9 cellular contexts compared by ENCODE assay signal in genomic region chr22:38203855-38204497, GRCh38. TPM values are rescaled to one million over a fixed set of nuclear protein-coding genes. Genes with fewer than 3 reads are reported as not detected.
DNase-seq lines count a peak whose midpoint lies in the region; ATAC-seq and TF ChIP-seq lines count a peak whose summit lies in the region.
"Had no signal": no experiment of that assay in that cellular context is flagged by ENCODE, and none has a peak within 500 bp of the region (broad histone marks: within the 10 kb centered on the region; RNA-seq: fewer than 3 reads in every experiment).

No MANE protein-coding gene starts in this region.

- peak overlapping the region in 3 of 4 donors; percentile 67 to 79 (median 67) for H3K4me3 ChIP-seq in Peyer's patch
- peak overlapping the region; percentile 64 to 74 for H3K4me3 ChIP-seq in esophagus (ENCODE audit: low read depth in 1 of 2, low read length in 2 of 2)
- H3K4me3 ChIP-seq in sigmoid colon, result peak overlapping the region in 2 of 4 donors; percentile 87 to 92

- peak overlapping the region; percentile 89 to 95 (median 94) for H3K27ac ChIP-seq in Peyer's patch
- peak overlapping the region; percentile 98 to 99 for H3K27ac ChIP-seq in esophagus (ENCODE audit: low read depth in 2 of 2, low read length in 1 of 2)
- peak overlapping the region; percentile 97 to 100 (median 98) for H3K27ac ChIP-seq in sigmoid colon

- no peaks in the 10 kb centered on the region for H3K36me3 ChIP-seq in Peyer's patch
- peaks cover 0 to 4% of the 10 kb centered on the region in 2 donors for H3K36me3 ChIP-seq in esophagus (ENCODE audit: control insufficient read depth in 2 of 2, insufficient read depth in 2 of 2, low read length in 1 of 2)
- H3K36me3 ChIP-seq in sigmoid colon, result no peaks in the 10 kb centered on the region

- peak; percentile 66 for DNase-seq in Daoy (ENCODE audit: low read depth)
- DNase-seq in Peyer's patch, result no peak
- peak; percentile 62 for DNase-seq in sigmoid colon
- DNase-seq in epidermal melanocyte (ENCODE audit: insufficient read length, low spot score), result no peak
- no peak for DNase-seq in OCI-M1 (lab: John Stamatoyannopoulos, UW)
- no peak for DNase-seq in T1000 (lab: John Stamatoyannopoulos, UW)
- DNase-seq: effector CD8-positive, alpha-beta T cell had no signal

- no peaks in the 10 kb centered on the region for H3K9me3 ChIP-seq in Peyer's patch
- no peaks in the 10 kb centered on the region for H3K9me3 ChIP-seq in esophagus (ENCODE audit: control insufficient read depth in 2 of 2, insufficient read depth in 1 of 2, low read depth in 1 of 2, low read length in 1 of 2)
- H3K9me3 ChIP-seq in sigmoid colon, result no peaks in the 10 kb centered on the region

- no peak for TF ChIP-seq CTCF in Peyer's patch (IDR thresholded peaks at IDR 0.05)
- TF ChIP-seq CTCF in sigmoid colon (IDR thresholded peaks at IDR 0.05), result no peak

- peaks cover 0 to 19% (median 13%) of the 10 kb centered on the region in 4 donors for H3K4me1 ChIP-seq in Peyer's patch
- H3K4me1 ChIP-seq in esophagus (ENCODE audit: control insufficient read depth in 2 of 2, insufficient read depth in 2 of 2, low read length in 1 of 2), result peaks cover 2 to 3% of the 10 kb centered on the region in 2 donors
- H3K4me1 ChIP-seq in sigmoid colon, result peaks cover 0 to 41% (median 36%) of the 10 kb centered on the region in 4 donors

- ATAC-seq in GM19467 (IDR thresholded peaks at IDR 0.05; ENCODE audit: unreplicated experiment), result no peak

- intact Hi-C loops in sigmoid colon (cut with DNase I), result loop anchor here (5.0 kb wide), 3 partner anchors 68 to 303 kb away; partner anchors contain the start of genes DDX17 and TMEM184B

- TF ChIP-seq POLR2A in Peyer's patch (IDR thresholded peaks at IDR 0.05), result no peak
- TF ChIP-seq POLR2A in sigmoid colon (IDR thresholded peaks at IDR 0.05), result no peak

- H3K27me3 ChIP-seq in Peyer's patch, result no peaks in the 10 kb centered on the region
- H3K27me3 ChIP-seq in esophagus (ENCODE audit: control insufficient read depth in 1 of 2, insufficient read depth in 2 of 2, low read length in 2 of 2), result no peaks in the 10 kb centered on the region
- H3K27me3 ChIP-seq in sigmoid colon, result no peaks in the 10 kb centered on the region

- no peak for TF ChIP-seq EP300 in sigmoid colon (IDR thresholded peaks at IDR 0.05)

- 87 to 94% methylated on average over 3 of the region's 3 CpGs for WGBS in esophagus, 2 donors
- WGBS in sigmoid colon, 2 donors, result 86 to 91% methylated on average over 3 of the region's 3 CpGs

RNA-seq across cellular contexts. Expression of gene MAFF, which starts 2.2 kb away (rescaled TPM):
- total RNA-seq in Daoy (2014; rRNA removed; shearing (Covaris generic)), result 42.0 and 54.1 TPM in 2 replicates
- total RNA-seq in Peyer's patch (10 to 100 TPM in 2 of 4 donors, 1 to 10 TPM in 2; 5.1 to 14.2 (median 12.0) TPM), sigmoid colon (100 to 1,000 TPM in 1 of 4 donors, 10 to 100 TPM in 3; 15.3 to 104 (median 26.1) TPM)
- polyA plus RNA-seq in esophagus (10 to 100 TPM; 34.7 to 99.6 TPM), sigmoid colon (10 to 100 TPM; 18.5 to 41.4 (median 35.4) TPM)

RNA-seq across cellular contexts. Expression of gene PLA2G6, which starts 22.3 kb away (rescaled TPM):
- total RNA-seq in Daoy (2014; rRNA removed; shearing (Covaris generic)), result 2.8 and 3.9 TPM in 2 replicates
- 100 to 1,000 TPM in 1 of 4 donors, 10 to 100 TPM in 3; 19.3 to 102 (median 60.6) TPM for total RNA-seq in Peyer's patch
- polyA plus RNA-seq in esophagus, result 10 to 100 TPM; 14.5 to 36.3 TPM
- 10 to 100 TPM; 10.7 to 36.2 (median 26.5) TPM for total RNA-seq in sigmoid colon
- polyA plus RNA-seq in sigmoid colon, result 10 to 100 TPM in 1 of 3 donors, 1 to 10 TPM in 2; 6.6 to 21.1 (median 8.6) TPM

Comparison
In these comparisons a context has a peak if more than half of its experiments do, and no peak if none do; other contexts are left out.
1. DNase-seq: peak in Daoy (single experiment) and sigmoid colon (single experiment); none in Peyer's patch (0 of 3), epidermal melanocyte (single experiment), OCI-M1 (single experiment) and T1000 (single experiment).
2. Peak in every context shown above with its lines, with median percentiles within 50 percentile points of each other: H3K27ac ChIP-seq.